28 cellular contexts compared by ENCODE assay signal in genomic region chr19:1554968-1555801, GRCh38. TPM values are rescaled to one million over a fixed set of nuclear protein-coding genes. Genes with fewer than 3 reads are reported as not detected.
"Had no signal": no experiment of that assay in that cellular context is flagged by ENCODE, and none has a peak within 500 bp of the region (broad histone marks: within the 10 kb centered on the region; RNA-seq: fewer than 3 reads in every experiment).

No MANE protein-coding gene starts in this region.

- H3K4me3 Mint-ChIP-seq: activated CD4-positive, alpha-beta memory T cell treated with anti-CD3 and anti-CD28 coated beads for 36 hours; activated CD4-positive, alpha-beta T cell treated with anti-CD3 and anti-CD28 coated beads, Interleukin-2, amount 10 ng/mL, durations not matched to agents 7 days and 5 days; activated naive CD8-positive, alpha-beta T cell treated with anti-CD3 and anti-CD28 coated beads, Interleukin-2, amount 50 U/mL, for 24 hours; activated T-cell treated with anti-CD3 and anti-CD28 coated beads, Interleukin-2, amount 50 U/mL, for 4 hours had no signal

- DNase-seq: activated CD4-positive, alpha-beta memory T cell treated with anti-CD3 and anti-CD28 coated beads for 36 hours; activated CD4-positive, alpha-beta T cell treated with anti-CD3 and anti-CD28 coated beads, Interleukin-2, amount 10 ng/mL, durations not matched to agents 7 days and 5 days; activated CD4-positive, CD25-positive, alpha-beta regulatory T cell; activated CD8-positive, alpha-beta memory T cell treated with anti-CD3 and anti-CD28 coated beads for 24 hours; activated effector memory CD4-positive, alpha-beta T cell treated with anti-CD3 and anti-CD28 coated beads, Interleukin-2, amount 50 U/mL, for 16 hours; activated naive CD4-positive, alpha-beta T cell treated with Interleukin-2 at 50 U/mL for 16 hours; activated naive CD8-positive, alpha-beta T cell treated with anti-CD3 and anti-CD28 coated beads, Interleukin-2, amount 50 U/mL, for 24 hours; activated T-cell treated with anti-CD3 and anti-CD28 coated beads, Interleukin-2, amount 50 U/mL, for 4 hours; amniotic stem cell; body of pancreas; MG63; MV-4-11; NCI-H1105; NCI-H1436; NCI-H1694 treated with DMSO at 0.1 percent for 48 hours; NCI-H2029 treated with DMSO at 0.1 percent for 48 hours; NCI-H510A treated with DMSO at 0.1 percent for 48 hours; NCI-H69; NK-92 treated with Interleukin-12 subunit alpha and Interleukin-12 subunit beta, amount 100 ng/mL, for 24 hours; OCI-M1; RPMI8226; T-helper 1 cell had no signal

- H3K36me3 ChIP-seq: MG63 had no signal

- ATAC-seq: activated naive CD4-positive, alpha-beta T cell treated with anti-CD3 and anti-CD28 coated beads, Interleukin-2, amount 50 U/mL, for 72 hours; activated naive CD8-positive, alpha-beta T cell treated with anti-CD3 and anti-CD28 coated beads, Interleukin-2, amount 50 U/mL, for 24 hours; activated T-cell treated with anti-CD3 and anti-CD28 coated beads, Interleukin-2, amount 50 U/mL, for 4 hours; Panc1; Right ventricle myocardium inferior had no signal

- H3K4me1 Mint-ChIP-seq: activated CD4-positive, alpha-beta T cell treated with anti-CD3 and anti-CD28 coated beads, Interleukin-2, amount 10 ng/mL, durations not matched to agents 7 days and 5 days; activated naive CD8-positive, alpha-beta T cell treated with anti-CD3 and anti-CD28 coated beads, Interleukin-2, amount 50 U/mL, for 24 hours had no signal

- H3K9me3 ChIP-seq: ascending aorta, body of pancreas, MG63 had no signal

- H3K27ac Mint-ChIP-seq: activated CD4-positive, alpha-beta memory T cell treated with anti-CD3 and anti-CD28 coated beads for 36 hours; activated CD4-positive, alpha-beta T cell treated with anti-CD3 and anti-CD28 coated beads, Interleukin-2, amount 10 ng/mL, durations not matched to agents 7 days and 5 days; activated naive CD4-positive, alpha-beta T cell treated with anti-CD3 and anti-CD28 coated beads, Interleukin-2, amount 50 U/mL, for 72 hours; activated naive CD8-positive, alpha-beta T cell treated with anti-CD3 and anti-CD28 coated beads, Interleukin-2, amount 50 U/mL, for 24 hours had no signal

- H3K9me3 Mint-ChIP-seq: activated CD4-positive, alpha-beta memory T cell treated with anti-CD3 and anti-CD28 coated beads for 36 hours; activated CD4-positive, alpha-beta T cell treated with anti-CD3 and anti-CD28 coated beads, Interleukin-2, amount 10 ng/mL, durations not matched to agents 7 days and 5 days; activated naive CD4-positive, alpha-beta T cell treated with anti-CD3 and anti-CD28 coated beads, Interleukin-2, amount 50 U/mL, for 72 hours; activated naive CD8-positive, alpha-beta T cell treated with anti-CD3 and anti-CD28 coated beads, Interleukin-2, amount 50 U/mL, for 24 hours; activated T-cell treated with anti-CD3 and anti-CD28 coated beads, Interleukin-2, amount 50 U/mL, for 4 hours had no signal

- H3K4me3 ChIP-seq: ascending aorta, body of pancreas, MG63, SK-N-MC had no signal

- H3K4me1 ChIP-seq: ascending aorta, body of pancreas had no signal

- H3K36me3 Mint-ChIP-seq: activated CD4-positive, alpha-beta memory T cell treated with anti-CD3 and anti-CD28 coated beads for 36 hours; activated naive CD4-positive, alpha-beta T cell treated with anti-CD3 and anti-CD28 coated beads, Interleukin-2, amount 50 U/mL, for 72 hours had no signal

- H3K27ac ChIP-seq: ascending aorta, body of pancreas, SK-N-MC, VCaP had no signal

- H3K27me3 ChIP-seq: ascending aorta, body of pancreas, MG63 had no signal

- H3K27me3 Mint-ChIP-seq: activated CD4-positive, alpha-beta T cell treated with anti-CD3 and anti-CD28 coated beads, Interleukin-2, amount 10 ng/mL, durations not matched to agents 7 days and 5 days had no signal

RNA-seq across cellular contexts. Expression of gene PLK5, which starts 31.3 kb away (rescaled TPM):
- total RNA-seq: activated CD4-positive, alpha-beta memory T cell treated with anti-CD3 and anti-CD28 coated beads for 36 hours; activated CD4-positive, alpha-beta T cell treated with anti-CD3 and anti-CD28 coated beads, Interleukin-2, amount 10 ng/mL, durations not matched to agents 7 days and 5 days; activated naive CD4-positive, alpha-beta T cell treated with anti-CD3 and anti-CD28 coated beads, Interleukin-2, amount 50 U/mL, for 72 hours; activated T-cell treated with anti-CD3 and anti-CD28 coated beads, Interleukin-2, amount 50 U/mL, for 4 hours; ascending aorta; body of pancreas; Right ventricle myocardium inferior had no signal
